In genomic region chr18:2883137-2883671, GRCh38 we compare ENCODE assay signal across 8 cellular contexts. TPM values are rescaled to one million over a fixed set of nuclear protein-coding genes. Genes with fewer than 3 reads are reported as not detected.
A peak's percentile ranks its signal among the peaks of the same experiment; 100 is the strongest.
DNase-seq lines count a peak whose midpoint lies in the region; ATAC-seq, FAIRE-seq and TF ChIP-seq lines count a peak whose summit lies in the region.

No MANE protein-coding gene starts in this region.

- H3K9me3 ChIP-seq in osteoblast (ENCODE audit: low read depth, low read length), result no peaks in the 10 kb centered on the region

- H3K27me3 Mint-ChIP-seq in activated T-cell treated with anti-CD3 and anti-CD28 coated beads, Interleukin-2, amount 50 U/mL, for 4 hours (ENCODE audit: low read depth), result no peaks in the 10 kb centered on the region

- H3K4me1 Mint-ChIP-seq in activated T-cell treated with anti-CD3 and anti-CD28 coated beads, Interleukin-2, amount 50 U/mL, for 4 hours (ENCODE audit: low read depth), result peaks cover 39% of the 10 kb centered on the region

- peaks cover 13% of the 10 kb centered on the region for H3K9me3 Mint-ChIP-seq in activated T-cell treated with anti-CD3 and anti-CD28 coated beads, Interleukin-2, amount 50 U/mL, for 4 hours

- no peaks in the 10 kb centered on the region for H3K79me2 ChIP-seq in osteoblast (ENCODE audit: insufficient read depth, low read length)

- H3K4me3 Mint-ChIP-seq in activated T-cell treated with anti-CD3 and anti-CD28 coated beads, Interleukin-2, amount 50 U/mL, for 4 hours, result peak overlapping the region; percentile 48

- no peak overlapping the region for H3K27ac ChIP-seq in osteoblast (ENCODE audit: low read depth, low read length)

- H3K4me3 ChIP-seq in osteoblast (ENCODE audit: insufficient read depth, low read length), result no peak overlapping the region

- H3K36me3 Mint-ChIP-seq in activated T-cell treated with anti-CD3 and anti-CD28 coated beads, Interleukin-2, amount 50 U/mL, for 4 hours (ENCODE audit: insufficient read depth), result peaks cover 3% of the 10 kb centered on the region

- H3K36me3 ChIP-seq in osteoblast (ENCODE audit: insufficient read depth, low read length), result no peaks in the 10 kb centered on the region

- peaks cover 3% of the 10 kb centered on the region for H3K4me1 ChIP-seq in osteoblast (ENCODE audit: insufficient read depth, low read length)

- no peak for TF ChIP-seq POLR2A in GM12891 (IDR thresholded peaks at IDR 0.05; ENCODE audit: low read depth, low read length)

- H2AFZ ChIP-seq in osteoblast (ENCODE audit: low read length), result no peak overlapping the region

- peak; percentile 40 for DNase-seq in GM12891 (ENCODE audit: insufficient read length, low spot score)
- no peak for DNase-seq in activated T-cell treated with anti-CD3 and anti-CD28 coated beads, Interleukin-2, amount 50 U/mL, for 4 hours
- peak; percentile 44 for DNase-seq in osteoblast (ENCODE audit: insufficient read length, low spot score, missing footprints)
- DNase-seq in RKO (ENCODE audit: low spot score), result no peak
- no peak for DNase-seq in NCI-H2107 treated with DMSO at 0.1 percent for 48 hours (lab: John Stamatoyannopoulos, UW; ENCODE audit: unreplicated experiment)
- DNase-seq in NCI-H2029 treated with DMSO at 0.1 percent for 48 hours (lab: John Stamatoyannopoulos, UW), result no peak

- H4K20me1 ChIP-seq in osteoblast (ENCODE audit: insufficient read depth, low read length), result no peaks in the 10 kb centered on the region

- H3K4me2 ChIP-seq in osteoblast (ENCODE audit: insufficient read depth, low read length), result no peak overlapping the region

- FAIRE-seq in GM12891 (lab: Jason Lieb, UNC), result peak; percentile 87

- ATAC-seq in HG03354 (IDR thresholded peaks at IDR 0.05; ENCODE audit: poor library complexity, severe bottlenecking, unreplicated experiment) (peak; percentile 78), HG03571 (IDR thresholded peaks at IDR 0.05; ENCODE audit: unreplicated experiment) (no peak)
- ATAC-seq in activated T-cell treated with anti-CD3 and anti-CD28 coated beads, Interleukin-2, amount 50 U/mL, for 4 hours, result peak; percentile 84 to 86

- H3K27me3 ChIP-seq in osteoblast (ENCODE audit: insufficient read depth, low read length), result peaks cover 19% of the 10 kb centered on the region

- TF ChIP-seq CTCF in osteoblast (IDR thresholded peaks at IDR 0.05; ENCODE audit: extremely low read depth, low read depth, low read length), result no peak

TF ChIP-seq in GM12891, 5 proteins besides CTCF, POLR2A, EP300 and RAD21:
- TF ChIP-seq POLR2AphosphoS5 (IDR thresholded peaks at IDR 0.05; ENCODE audit: low read depth, low read length), result no peak
- no peak for TF ChIP-seq SPI1 (IDR thresholded peaks at IDR 0.05; ENCODE audit: low read depth, low read length)
- TF ChIP-seq TAF1 (IDR thresholded peaks at IDR 0.05; ENCODE audit: low read depth, low read length), result no peak
- TF ChIP-seq PAX5 (IDR thresholded peaks at IDR 0.05; ENCODE audit: insufficient read depth, low read length, severe bottlenecking), result no peak
- TF ChIP-seq POU2F2 (IDR thresholded peaks at IDR 0.05; ENCODE audit: low read depth, low read length), result no peak

RNA-seq across cellular contexts. Expression of gene EMILIN2, which starts 36.4 kb away (rescaled TPM):
- 8.2 TPM for polyA plus RNA-seq in GM12891 (2012; ENCODE audit: low read depth, missing spikeins)
- 10 to 100 TPM; 19.2 to 22.3 (median 21.5) TPM for total RNA-seq in activated T-cell treated with anti-CD3 and anti-CD28 coated beads, Interleukin-2, amount 50 U/mL, for 4 hours
- 4.3 and 5.0 TPM in 2 replicates for total RNA-seq in osteoblast

Comparison
In these comparisons a context has a peak if more than half of its experiments do, and no peak if none do; other contexts are left out.
1. DNase-seq: peak in GM12891 (single experiment) and osteoblast (single experiment); none in activated T-cell treated with anti-CD3 and anti-CD28 coated beads, Interleukin-2, amount 50 U/mL, for 4 hours (single experiment), RKO (single experiment), NCI-H2107 treated with DMSO at 0.1 percent for 48 hours (single experiment) and NCI-H2029 treated with DMSO at 0.1 percent for 48 hours (single experiment).